In genomic region chr16:9847146-9847545, GRCh38 we compare ENCODE assay signal across 18 cellular contexts.
A peak's percentile ranks its signal among the peaks of the same experiment; 100 is the strongest.
DNase-seq lines count a peak whose midpoint lies in the region; ATAC-seq and TF ChIP-seq lines count a peak whose summit lies in the region.
"Had no signal": no experiment of that assay in that cellular context is flagged by ENCODE, and none has a peak within 500 bp of the region (broad histone marks: within the 10 kb centered on the region; RNA-seq: fewer than 3 reads in every experiment).

No MANE protein-coding gene starts in this region.

- H2BK120ac ChIP-seq in mesenchymal stem cell (ENCODE audit: low read depth, low read length): no peak overlapping the region

- H3K18ac ChIP-seq in mesenchymal stem cell (ENCODE audit: low read depth in 1 of 2, low read length in 2 of 2): no peak overlapping the region

- H4K8ac ChIP-seq in mesenchymal stem cell (ENCODE audit: low read length): no peak overlapping the region

- H3K27me3 Mint-ChIP-seq in activated T-cell treated with anti-CD3 and anti-CD28 coated beads, Interleukin-2, amount 50 U/mL, for 72 hours (ENCODE audit: low read depth): no peaks in the 10 kb centered on the region
- H3K27me3 Mint-ChIP-seq in glutamatergic neuron (ENCODE audit: unreplicated experiment): no peaks in the 10 kb centered on the region

- peaks cover 0 to 3% of the 10 kb centered on the region in 2 donors for H3K9me3 Mint-ChIP-seq in activated T-cell treated with anti-CD3 and anti-CD28 coated beads, Interleukin-2, amount 50 U/mL, for 72 hours
- no peaks in the 10 kb centered on the region for H3K9me3 Mint-ChIP-seq in glutamatergic neuron (ENCODE audit: unreplicated experiment)

- H4K91ac ChIP-seq in mesenchymal stem cell (ENCODE audit: low read length): no peak overlapping the region

- H3K36me3 Mint-ChIP-seq in activated T-cell treated with anti-CD3 and anti-CD28 coated beads, Interleukin-2, amount 50 U/mL, for 72 hours (ENCODE audit: insufficient read depth in 2 of 2): no peaks in the 10 kb centered on the region
- no peaks in the 10 kb centered on the region for H3K36me3 Mint-ChIP-seq in glutamatergic neuron (ENCODE audit: unreplicated experiment)

- no peak overlapping the region for H2AK5ac ChIP-seq in mesenchymal stem cell (ENCODE audit: low read length, severe bottlenecking)

- H3K79me2 ChIP-seq in OCI-LY3 (ENCODE audit: low read length): no peaks in the 10 kb centered on the region

- H3K4me1 ChIP-seq in OCI-LY3 (ENCODE audit: low read length) (peaks cover 49% of the 10 kb centered on the region), mesenchymal stem cell (ENCODE audit: control insufficient read depth, insufficient read depth, low read depth, low read length) (no peaks in the 10 kb centered on the region)
- H3K4me1 ChIP-seq: BLaER1 had no signal

- no peak overlapping the region for H2BK5ac ChIP-seq in mesenchymal stem cell (ENCODE audit: low read depth, low read length, poor library complexity, severe bottlenecking)

- H3K36me3 ChIP-seq in OCI-LY3 (replicated peaks; ENCODE audit: low read depth, low read length) (no peaks in the 10 kb centered on the region), mesenchymal stem cell (ENCODE audit: control insufficient read depth in 1 of 2, insufficient read depth in 2 of 2, low read depth in 1 of 2, low read length in 2 of 2) (no peaks in the 10 kb centered on the region)
- H3K36me3 ChIP-seq: BLaER1 had no signal

- no peak overlapping the region for H3K14ac ChIP-seq in mesenchymal stem cell (ENCODE audit: low read length in 2 of 2)

- H3K27me3 ChIP-seq in OCI-LY3 (ENCODE audit: low read depth, low read length) (no peaks in the 10 kb centered on the region), mesenchymal stem cell (ENCODE audit: control insufficient read depth in 1 of 2, insufficient read depth in 1 of 2, low read length in 2 of 2) (no peaks in the 10 kb centered on the region)
- H3K27me3 ChIP-seq: BLaER1 had no signal

- H3K23ac ChIP-seq in mesenchymal stem cell (ENCODE audit: low read length in 2 of 2): no peak overlapping the region

- no peak for ATAC-seq in activated T-cell treated with anti-CD3 and anti-CD28 coated beads, Interleukin-2, amount 50 U/mL, for 72 hours (replicated peaks in 1 of 2)
- ATAC-seq in GM18858 (IDR thresholded peaks at IDR 0.05; ENCODE audit: unreplicated experiment): no peak
- ATAC-seq: Right ventricle myocardium inferior had no signal

- H3K9ac ChIP-seq in OCI-LY3 (ENCODE audit: low read length) (peak overlapping the region; percentile 40), mesenchymal stem cell (ENCODE audit: low read length) (peak overlapping the region; percentile 51)
- H3K9ac ChIP-seq: BLaER1, SK-N-SH had no signal

- no peak overlapping the region for H2BK12ac ChIP-seq in mesenchymal stem cell (ENCODE audit: low read length in 2 of 2)

- H2AFZ ChIP-seq in OCI-LY3 (ENCODE audit: low read depth, low read length) (peak overlapping the region; percentile 82), mesenchymal stem cell (ENCODE audit: low read depth, low read length) (no peak overlapping the region)

- TF ChIP-seq CTCF in OCI-LY3 (IDR thresholded peaks at IDR 0.05; ENCODE audit: low read depth, low read length) (no peak), epithelial cell of esophagus (IDR thresholded peaks at IDR 0.05; ENCODE audit: insufficient read depth, low read depth, low read length, missing control alignments) (no peak), glutamatergic neuron (IDR thresholded peaks at IDR 0.05; ENCODE audit: partially characterized antibody, unreplicated experiment) (no peak)

- no peaks in the 10 kb centered on the region for H4K20me1 ChIP-seq in OCI-LY3 (ENCODE audit: insufficient read depth, low read length)
- H4K20me1 ChIP-seq: BLaER1 had no signal

- no peak overlapping the region for H3K4me3 Mint-ChIP-seq in activated T-cell treated with anti-CD3 and anti-CD28 coated beads, Interleukin-2, amount 50 U/mL, for 72 hours
- no peak overlapping the region for H3K4me3 Mint-ChIP-seq in glutamatergic neuron (ENCODE audit: unreplicated experiment)

- no peaks in the 10 kb centered on the region for H3K4me1 Mint-ChIP-seq in activated T-cell treated with anti-CD3 and anti-CD28 coated beads, Interleukin-2, amount 50 U/mL, for 72 hours (ENCODE audit: low read depth)
- H3K4me1 Mint-ChIP-seq in glutamatergic neuron (ENCODE audit: low read depth, unreplicated experiment): no peaks in the 10 kb centered on the region

- H3K79me1 ChIP-seq in mesenchymal stem cell (replicated peaks; ENCODE audit: low read length, poor library complexity, severe bottlenecking): no peaks in the 10 kb centered on the region

- H3K27ac ChIP-seq in OCI-LY3 (ENCODE audit: low read length) (peak overlapping the region; percentile 88), mesenchymal stem cell (ENCODE audit: low read length, poor library complexity, severe bottlenecking) (no peak overlapping the region)
- H3K27ac ChIP-seq: BLaER1 had no signal

- DNase-seq in ELR (ENCODE audit: low read depth) (peak; percentile 70), epithelial cell of esophagus (ENCODE audit: low read depth) (peak; percentile 2), mesenchymal stem cell (no peak), posterior vena cava (ENCODE audit: low spot score) (no peak), glutamatergic neuron (no peak)
- DNase-seq in activated T-cell treated with anti-CD3 and anti-CD28 coated beads, Interleukin-2, amount 50 U/mL, for 72 hours: no peak
- DNase-seq: Karpas-422, MV-4-11, NCI-H1417 treated with DMSO at 0.1 percent for 48 hours, NCI-H2029 treated with DMSO at 0.1 percent for 48 hours, NCI-H526, OCI-M1, SK-N-SH, T-helper 1 cell had no signal

- H3K9me3 ChIP-seq in OCI-LY3 (ENCODE audit: insufficient read depth, low read length) (no peaks in the 10 kb centered on the region), mesenchymal stem cell (ENCODE audit: control insufficient read depth, low read length) (no peaks in the 10 kb centered on the region)
- H3K9me3 ChIP-seq: BLaER1, SK-N-SH had no signal

- H3K27ac Mint-ChIP-seq in activated T-cell treated with anti-CD3 and anti-CD28 coated beads, Interleukin-2, amount 50 U/mL, for 72 hours: no peak overlapping the region
- H3K27ac Mint-ChIP-seq in glutamatergic neuron (ENCODE audit: unreplicated experiment): no peak overlapping the region

- no peak overlapping the region for H3K4ac ChIP-seq in mesenchymal stem cell (ENCODE audit: low read depth in 1 of 2, low read length in 2 of 2)

- WGBS in mesenchymal stem cell: 67% methylated on average over 1 of the region's 2 CpGs

- H2BK15ac ChIP-seq in mesenchymal stem cell (ENCODE audit: low read depth, poor library complexity, severe bottlenecking): no peak overlapping the region

- H3K4me2 ChIP-seq in OCI-LY3 (ENCODE audit: low read length): peak overlapping the region; percentile 45
- no peak overlapping the region for H3K4me2 ChIP-seq in mesenchymal stem cell (ENCODE audit: low read length, poor library complexity, severe bottlenecking)
- H3K4me2 ChIP-seq: BLaER1, SK-N-SH had no signal

- no peak overlapping the region for H3K4me3 ChIP-seq in OCI-LY3 (ENCODE audit: low read length)
- no peak overlapping the region for H3K4me3 ChIP-seq in epithelial cell of esophagus (ENCODE audit: low read length)
- no peak overlapping the region for H3K4me3 ChIP-seq in mesenchymal stem cell (ENCODE audit: insufficient read depth in 1 of 2, low read depth in 1 of 2, low read length in 2 of 2)
- H3K4me3 ChIP-seq: BLaER1 had no signal

- intact Hi-C loops in posterior vena cava (cut with DNase I): no loop called here

Comparison
In these comparisons a context has a peak if more than half of its experiments do, and no peak if none do; other contexts are left out.
1. DNase-seq: peak in ELR (single experiment) and epithelial cell of esophagus (single experiment); none in mesenchymal stem cell (single experiment), activated T-cell treated with anti-CD3 and anti-CD28 coated beads, Interleukin-2, amount 50 U/mL, for 72 hours (0 of 2), posterior vena cava (single experiment) and glutamatergic neuron (single experiment).